20 cellular contexts compared by ENCODE assay signal in genomic region chr4:184553891-184554290, GRCh38.
"Had no signal": no experiment of that assay in that cellular context is flagged by ENCODE, and none has a peak within 500 bp of the region (broad histone marks: within the 10 kb centered on the region; RNA-seq: fewer than 3 reads in every experiment).

No MANE protein-coding gene starts in this region.

- H3K4me3 Mint-ChIP-seq: naive thymus-derived CD8-positive, alpha-beta T cell; stimulated activated naive B cell treated with anti-CD40 and anti-IgM and Interleukin-4, amounts not matched to agents 10 μg/mL and 1 μg/mL and 100 μg/mL, for 72 hours; stimulated activated naive CD8-positive, alpha-beta T cell treated with anti-CD3 and anti-CD28 coated beads, Interleukin-15, amount 100 ng/mL, for 72 hours had no signal

- H3K36me3 Mint-ChIP-seq: naive thymus-derived CD8-positive, alpha-beta T cell; stimulated activated naive B cell treated with anti-CD40 and anti-IgM and Interleukin-4, amounts not matched to agents 10 μg/mL and 1 μg/mL and 100 μg/mL, for 72 hours had no signal

- H3K27ac ChIP-seq: dorsolateral prefrontal cortex, gastroesophageal sphincter, neutrophil, sigmoid colon, skin epidermis, testis, tibial nerve, upper lobe of right lung, vagina had no signal

- DNase-seq: cortex of kidney; dorsolateral prefrontal cortex; effector CD8-positive, alpha-beta T cell; glutamatergic neuron; mammary epithelial cell; mucosa of descending colon; naive thymus-derived CD8-positive, alpha-beta T cell; sigmoid colon; stimulated activated CD4-positive, alpha-beta T cell treated with anti-CD3 and anti-CD28 coated beads, Interleukin-2, amount 100 ng/mL, for 24 hours; stimulated activated CD4-positive, alpha-beta T cell treated with anti-CD3 and anti-CD28 coated beads, Interleukin-4, amount 100 ng/mL, for 4 hours; stimulated activated naive B cell treated with anti-CD40 and anti-IgM and Interleukin-4, amounts not matched to agents 10 μg/mL and 1 μg/mL and 100 μg/mL, for 72 hours; stimulated activated naive CD8-positive, alpha-beta T cell treated with anti-CD3 and anti-CD28 coated beads, Interleukin-15, amount 100 ng/mL, for 72 hours; testis; upper lobe of right lung had no signal

- H3K9me3 Mint-ChIP-seq: naive thymus-derived CD8-positive, alpha-beta T cell; stimulated activated naive B cell treated with anti-CD40 and anti-IgM and Interleukin-4, amounts not matched to agents 10 μg/mL and 1 μg/mL and 100 μg/mL, for 72 hours; stimulated activated naive CD8-positive, alpha-beta T cell treated with anti-CD3 and anti-CD28 coated beads, Interleukin-15, amount 100 ng/mL, for 72 hours had no signal

- H3K4me1 ChIP-seq: gastroesophageal sphincter, sigmoid colon, testis, tibial nerve, upper lobe of right lung, vagina had no signal

- ATAC-seq: esophagus mucosa; gastroesophageal sphincter; mucosa of descending colon; naive thymus-derived CD8-positive, alpha-beta T cell; stimulated activated naive B cell treated with anti-CD40 and anti-IgM and Interleukin-4, amounts not matched to agents 10 μg/mL and 1 μg/mL and 100 μg/mL, for 72 hours; stimulated activated naive CD8-positive, alpha-beta T cell treated with anti-CD3 and anti-CD28 coated beads, Interleukin-15, amount 100 ng/mL, for 72 hours; upper lobe of right lung had no signal

- H3K27me3 Mint-ChIP-seq: stimulated activated naive B cell treated with anti-CD40 and anti-IgM and Interleukin-4, amounts not matched to agents 10 μg/mL and 1 μg/mL and 100 μg/mL, for 72 hours; stimulated activated naive CD8-positive, alpha-beta T cell treated with anti-CD3 and anti-CD28 coated beads, Interleukin-15, amount 100 ng/mL, for 72 hours had no signal

- H3K4me3 ChIP-seq: dorsolateral prefrontal cortex, gastroesophageal sphincter, mucosa of descending colon, sigmoid colon, skin epidermis, testis, tibial nerve, upper lobe of right lung, vagina had no signal

- H3K27ac Mint-ChIP-seq: stimulated activated naive B cell treated with anti-CD40 and anti-IgM and Interleukin-4, amounts not matched to agents 10 μg/mL and 1 μg/mL and 100 μg/mL, for 72 hours had no signal

- H3K27me3 ChIP-seq: dorsolateral prefrontal cortex, neutrophil, sigmoid colon, testis, tibial nerve, upper lobe of right lung, vagina had no signal

- H3K36me3 ChIP-seq: gastroesophageal sphincter, neutrophil, sigmoid colon, tibial nerve, upper lobe of right lung, vagina had no signal
